In the genomic region with DNA sequence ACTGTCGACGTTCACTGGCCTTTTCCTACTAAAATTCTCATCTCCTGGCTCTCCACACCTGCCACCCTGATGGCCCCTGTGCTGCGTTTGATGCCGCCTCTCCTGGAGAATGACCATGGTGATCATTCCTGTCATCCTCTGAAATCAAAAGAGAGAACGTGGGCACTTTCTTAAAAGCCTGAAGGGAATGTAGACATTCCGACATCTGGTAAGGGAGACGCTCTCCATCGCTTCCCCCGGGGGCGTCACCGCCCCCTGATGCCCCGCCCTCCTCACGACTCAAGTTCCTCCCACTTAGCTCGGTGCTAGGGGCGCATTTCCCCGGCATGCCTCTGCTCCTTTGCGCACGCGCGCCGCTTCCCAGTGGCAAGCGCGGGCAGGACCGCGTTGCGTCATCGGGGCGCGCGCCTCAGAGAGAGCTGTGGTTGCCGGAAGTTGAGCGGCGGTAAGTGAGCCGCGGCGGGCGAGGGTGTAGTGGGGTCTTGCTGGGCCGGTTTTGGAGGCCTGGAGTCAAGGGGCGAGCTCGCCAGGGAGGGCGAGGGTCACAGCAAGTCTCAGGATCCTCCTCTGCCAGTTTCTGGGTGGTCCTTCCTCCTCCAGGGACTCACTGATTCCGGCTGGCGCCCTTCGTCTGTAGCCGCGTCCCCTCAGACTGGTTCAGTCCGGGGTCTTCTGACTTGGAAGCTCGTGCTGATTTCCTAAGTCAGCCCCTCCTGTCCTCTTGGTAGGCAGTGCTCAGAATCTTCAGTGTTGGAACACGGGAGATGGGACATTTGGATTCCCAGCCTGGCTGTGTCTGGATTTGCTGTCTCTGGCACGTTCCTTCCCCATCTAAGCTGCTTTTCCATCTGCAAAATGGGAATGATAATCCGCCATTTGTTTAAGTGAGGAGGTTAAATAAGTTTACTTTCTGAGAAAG, we compare ENCODE assay signal across 8 cellular contexts. TPM values are rescaled to one million over a fixed set of nuclear protein-coding genes. Genes with fewer than 3 reads are reported as not detected.
A peak's percentile ranks its signal among the peaks of the same experiment; 100 is the strongest.
DNase-seq lines count a peak whose midpoint lies in the region; ATAC-seq and TF ChIP-seq lines count a peak whose summit lies in the region.

A gene with protein sequence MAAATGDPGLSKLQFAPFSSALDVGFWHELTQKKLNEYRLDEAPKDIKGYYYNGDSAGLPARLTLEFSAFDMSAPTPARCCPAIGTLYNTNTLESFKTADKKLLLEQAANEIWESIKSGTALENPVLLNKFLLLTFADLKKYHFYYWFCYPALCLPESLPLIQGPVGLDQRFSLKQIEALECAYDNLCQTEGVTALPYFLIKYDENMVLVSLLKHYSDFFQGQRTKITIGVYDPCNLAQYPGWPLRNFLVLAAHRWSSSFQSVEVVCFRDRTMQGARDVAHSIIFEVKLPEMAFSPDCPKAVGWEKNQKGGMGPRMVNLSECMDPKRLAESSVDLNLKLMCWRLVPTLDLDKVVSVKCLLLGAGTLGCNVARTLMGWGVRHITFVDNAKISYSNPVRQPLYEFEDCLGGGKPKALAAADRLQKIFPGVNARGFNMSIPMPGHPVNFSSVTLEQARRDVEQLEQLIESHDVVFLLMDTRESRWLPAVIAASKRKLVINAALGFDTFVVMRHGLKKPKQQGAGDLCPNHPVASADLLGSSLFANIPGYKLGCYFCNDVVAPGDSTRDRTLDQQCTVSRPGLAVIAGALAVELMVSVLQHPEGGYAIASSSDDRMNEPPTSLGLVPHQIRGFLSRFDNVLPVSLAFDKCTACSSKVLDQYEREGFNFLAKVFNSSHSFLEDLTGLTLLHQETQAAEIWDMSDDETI (plus strand): TSS at position 412 of the 919 bp plus-strand sequence. CDS start 26,299 bp downstream, outside the sequence.

- peak within 1 kb of the TSS; percentile 99 for H3K18ac ChIP-seq in H9 (ENCODE audit: insufficient read length, low read depth, low read length)

- no CpG with 5 or more reads among the region's 51 CpGs for WGBS in H9 (ENCODE audit: extremely low coverage, insufficient read length, low lambda C conversion rate)

- H3K9me3 Mint-ChIP-seq in H9: peaks cover 0 to under 1% of the 10 kb centered on the region in 2 experiments; a peak in 2 of 5 replicates
- peaks cover 5% of the 10 kb centered on the region for H3K9me3 Mint-ChIP-seq in nephron progenitor cell
- no peaks in the 10 kb centered on the region for H3K9me3 Mint-ChIP-seq in stimulated activated naive CD8-positive, alpha-beta T cell treated with anti-CD3 and anti-CD28 coated beads, Interleukin-15, amount 100 ng/mL, for 72 hours

- H3K9me3 ChIP-seq in ES-I3 (ENCODE audit: control insufficient read depth, insufficient read depth, low read length): no peaks in the 10 kb centered on the region; the same call in 1 of the 2 replicates
- no peaks in the 10 kb centered on the region for H3K9me3 ChIP-seq in H9 (ENCODE audit: control insufficient read depth, low read depth, low read length)
- H3K9me3 ChIP-seq in MG63: no peaks in the 10 kb centered on the region

- H3K79me1 ChIP-seq in H9 (ENCODE audit: insufficient read depth, low read depth, low read length, poor library complexity, severe bottlenecking): peaks cover 4% of the 10 kb centered on the region

- no peaks in the 10 kb centered on the region for H4K20me1 ChIP-seq in H9 (ENCODE audit: control insufficient read depth, insufficient read depth, insufficient read length)

- peaks cover 0 to 3% (median 0%) of the 10 kb centered on the region in 3 experiments; a peak in 2 of 7 replicates for H3K36me3 Mint-ChIP-seq in H9 (ENCODE audit: insufficient read depth in 1 of 3, low read depth in 3 of 3)
- H3K36me3 Mint-ChIP-seq in nephron progenitor cell (ENCODE audit: low read depth): peaks cover 5% of the 10 kb centered on the region

- H4K5ac ChIP-seq in H9 (ENCODE audit: insufficient read length, low read depth, low read length): peak within 1 kb of the TSS; percentile 97

- H3K36me3 ChIP-seq in ES-I3 (ENCODE audit: insufficient read depth, low read length): no peaks in the 10 kb centered on the region
- H3K36me3 ChIP-seq in MG63: peaks cover 18% of the 10 kb centered on the region

- H2AK5ac ChIP-seq in H9 (ENCODE audit: insufficient read length, low read length): no peak within 1 kb of the TSS

- peak within 1 kb of the TSS; percentile 66 for H3K27ac ChIP-seq in H9 (ENCODE audit: insufficient read length, low read depth, low read length)

- H3T11ph ChIP-seq in H9 (ENCODE audit: low read length): peak within 1 kb of the TSS; percentile 63

- H4K91ac ChIP-seq in H9 (ENCODE audit: insufficient read length, low read depth, low read length): peak within 1 kb of the TSS; percentile 62

- ATAC-seq in stimulated activated naive CD8-positive, alpha-beta T cell treated with anti-CD3 and anti-CD28 coated beads, Interleukin-15, amount 100 ng/mL, for 72 hours: peak; percentile 98

- peak within 1 kb of the TSS; percentile 95 for H3K4me2 ChIP-seq in H9 (ENCODE audit: insufficient read depth, insufficient read length, low read length)

- H2BK15ac ChIP-seq in H9 (ENCODE audit: low read depth, low read length): no peak within 1 kb of the TSS

- peak within 1 kb of the TSS; percentile 99 for H4K8ac ChIP-seq in H9 (replicated peaks; ENCODE audit: insufficient read length, low read depth, low read length)

- peak within 1 kb of the TSS; percentile 95 for H2AFZ ChIP-seq in H9 (ENCODE audit: low read length)

- H3K23me2 ChIP-seq in H9 (ENCODE audit: insufficient read length, low read depth, low read length, poor library complexity, severe bottlenecking): peaks cover 13% of the 10 kb centered on the region

- H3K4me1 ChIP-seq in ES-I3 (ENCODE audit: insufficient read depth, low read length): peaks cover 5% of the 10 kb centered on the region; the same call in 1 of the 2 replicates
- 0 out of 2 replicates have a peak, but pooled peaks cover 5% of the 10 kb centered on the region for H3K4me1 ChIP-seq in H9 (ENCODE audit: insufficient read depth, low read length)

- H2BK20ac ChIP-seq in H9 (ENCODE audit: low read depth, low read length, poor library complexity, severe bottlenecking): no peak within 1 kb of the TSS

- H3K56ac ChIP-seq in H9 (ENCODE audit: insufficient read length, low read depth, low read length): no peak within 1 kb of the TSS

- DNase-seq in H9 (peak; percentile 97), MG63 (peak; percentile 93), SHP77 treated with DMSO at 0.1 percent for 48 hours (lab: John Stamatoyannopoulos, UW) (peak; percentile 91), fibroblast of the aortic adventitia (ENCODE audit: low read depth) (peak; percentile 95), nephron progenitor cell (peak; percentile 98)
- DNase-seq in activated effector memory CD4-positive, alpha-beta T cell treated with anti-CD3 and anti-CD28 coated beads, Interleukin-2, amount 50 U/mL, for 16 hours: peak; percentile 99
- peak; percentile 96 to 97 for DNase-seq in stimulated activated naive CD8-positive, alpha-beta T cell treated with anti-CD3 and anti-CD28 coated beads, Interleukin-15, amount 100 ng/mL, for 72 hours

- no peak within 1 kb of the TSS for H2BK12ac ChIP-seq in H9 (ENCODE audit: insufficient read length, low read depth, low read length)

- H3K9ac ChIP-seq in ES-I3 (ENCODE audit: low read depth, low read length) (peak within 1 kb of the TSS; percentile 75), H9 (ENCODE audit: extremely low read depth, insufficient read length, low read length) (peak within 1 kb of the TSS; percentile 100)

- peaks cover 4% of the 10 kb centered on the region; the same call in 1 of the 2 replicates for H3K79me2 ChIP-seq in H9 (ENCODE audit: insufficient read depth, low read length)

- H3K4me1 Mint-ChIP-seq in H9 (peaks cover 12 to 14% of the 10 kb centered on the region in 2 experiments), nephron progenitor cell (peaks cover 18% of the 10 kb centered on the region)
- peaks cover 40% of the 10 kb centered on the region for H3K4me1 Mint-ChIP-seq in stimulated activated naive CD8-positive, alpha-beta T cell treated with anti-CD3 and anti-CD28 coated beads, Interleukin-15, amount 100 ng/mL, for 72 hours

- H3K4me3 ChIP-seq in MG63: peak within 1 kb of the TSS; percentile 84
- H3K4me3 ChIP-seq in fibroblast of the aortic adventitia (ENCODE audit: low read depth, low read length): peak within 1 kb of the TSS; percentile 99

- TF ChIP-seq CTCF in H9 (conservative IDR thresholded peaks at IDR 0.05): no peak
- TF ChIP-seq CTCF in fibroblast of the aortic adventitia (IDR thresholded peaks at IDR 0.05; ENCODE audit: insufficient read depth, low read length): peak; percentile 2
- TF ChIP-seq CTCF in nephron progenitor cell (IDR thresholded peaks at IDR 0.05): no peak

- peaks cover 9% of the 10 kb centered on the region for H3K27me3 Mint-ChIP-seq in H9 (ENCODE audit: low read depth)
- H3K27me3 Mint-ChIP-seq in nephron progenitor cell (ENCODE audit: low read depth, poor library complexity): peaks cover 31% of the 10 kb centered on the region
- no peaks in the 10 kb centered on the region for H3K27me3 Mint-ChIP-seq in stimulated activated naive CD8-positive, alpha-beta T cell treated with anti-CD3 and anti-CD28 coated beads, Interleukin-15, amount 100 ng/mL, for 72 hours

- H3K27me3 ChIP-seq in H9 (ENCODE audit: insufficient read depth, low read length) (no peaks in the 10 kb centered on the region), MG63 (no peaks in the 10 kb centered on the region)

- H3K4ac ChIP-seq in H9 (ENCODE audit: low read depth, low read length): peak within 1 kb of the TSS; percentile 49

- H3K4me3 Mint-ChIP-seq in H9: peak within 1 kb of the TSS; percentile 96 to 98
- H3K4me3 Mint-ChIP-seq in nephron progenitor cell: peak within 1 kb of the TSS; percentile 95
- H3K4me3 Mint-ChIP-seq in stimulated activated naive CD8-positive, alpha-beta T cell treated with anti-CD3 and anti-CD28 coated beads, Interleukin-15, amount 100 ng/mL, for 72 hours: peak within 1 kb of the TSS; percentile 89 to 95

- no peak within 1 kb of the TSS for H2BK120ac ChIP-seq in H9 (ENCODE audit: low read depth, low read length, poor library complexity, severe bottlenecking)

- no peak within 1 kb of the TSS for H3K23ac ChIP-seq in H9 (ENCODE audit: insufficient read length, low read depth, low read length)

- H2BK5ac ChIP-seq in H9 (ENCODE audit: insufficient read length, low read length): peak within 1 kb of the TSS; percentile 90

- H3K27ac Mint-ChIP-seq in H9 (peak within 1 kb of the TSS; percentile 94 to 100 (median 99)), nephron progenitor cell (peak within 1 kb of the TSS; percentile 98)
- H3K27ac Mint-ChIP-seq in stimulated activated naive CD8-positive, alpha-beta T cell treated with anti-CD3 and anti-CD28 coated beads, Interleukin-15, amount 100 ng/mL, for 72 hours: peak within 1 kb of the TSS; percentile 97 to 99

- H3K14ac ChIP-seq in H9 (ENCODE audit: insufficient read depth, low read length): peak within 1 kb of the TSS; percentile 99

RNA-seq across cellular contexts. Expression of the gene that starts here (rescaled TPM):
- 17.9 and 22.1 TPM in 2 replicates for total RNA-seq in H9 (2021)
- total RNA-seq in MG63 (2014; rRNA removed; shearing (Covaris generic); ENCODE audit: low replicate concordance): 34.5 and 54.7 TPM in 2 replicates
- total RNA-seq in fibroblast of the aortic adventitia (ENCODE audit: low replicate concordance): 97.9 and 142 TPM in 2 replicates

Comparison
In these comparisons a context has a peak if more than half of its experiments do, and no peak if none do; other contexts are left out.
1. Peak in every context shown above with its lines: DNase-seq, ATAC-seq, H3K4me3 ChIP-seq and H3K27ac ChIP-seq.